Comparison of ENCODE assay signal across 8 cellular contexts in the genomic region with DNA sequence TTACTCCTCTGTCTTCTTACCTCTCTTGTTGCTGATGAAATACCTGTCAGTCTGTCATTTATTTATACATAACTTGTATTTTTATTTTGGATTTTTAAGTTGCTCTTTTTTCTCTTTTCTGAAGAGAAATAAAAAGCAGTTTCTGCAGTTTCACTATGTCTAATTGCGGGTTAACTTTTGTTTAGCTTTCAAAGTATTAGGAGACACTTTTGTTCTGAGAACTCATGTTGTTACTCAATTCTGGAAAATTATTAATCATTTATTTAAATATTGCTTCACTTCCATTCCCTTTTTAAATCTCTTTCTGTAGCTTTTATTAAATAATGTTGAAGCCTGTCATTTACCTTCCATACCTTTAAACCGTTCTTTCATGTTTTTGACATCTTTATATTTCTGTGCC. TPM values are rescaled to one million over a fixed set of nuclear protein-coding genes. Genes with fewer than 3 reads are reported as not detected.
"Had no signal": no experiment of that assay in that cellular context is flagged by ENCODE, and none has a peak within 500 bp of the region (broad histone marks: within the 10 kb centered on the region; RNA-seq: fewer than 3 reads in every experiment).

No MANE protein-coding gene starts in this region.

- FAIRE-seq: G401.6, GM12891, GM12892, GM18507, GM19239 had no signal

- DNase-seq: GDM1, GF-D8 had no signal

RNA-seq across cellular contexts. Expression of a gene that starts 29.2 kb away (rescaled TPM):
- total RNA-seq: G401 had no signal
